Comparison of ENCODE assay signal across 9 cellular contexts in genomic region chr1:19385869-19386591, GRCh38.
DNase-seq lines count a peak whose midpoint lies in the region; ATAC-seq and TF ChIP-seq lines count a peak whose summit lies in the region.
"Had no signal": no experiment of that assay in that cellular context is flagged by ENCODE, and none has a peak within 500 bp of the region (broad histone marks: within the 10 kb centered on the region; RNA-seq: fewer than 3 reads in every experiment).

No MANE protein-coding gene starts in this region.

- TF ChIP-seq POLR2A in sigmoid colon (IDR thresholded peaks at IDR 0.05), result no peak

- intact Hi-C loops in ascending aorta (cut with DNase I) (loop anchor here (5.0 kb wide), 1 partner anchor 211 kb away; a partner anchor contains a TSS), sigmoid colon (cut with DNase I) (loop anchor here (5.0 kb wide), 3 partner anchors 34 to 211 kb away; partner anchors contain the start of genes AKR7A2 and SLC66A1)

- no peak for TF ChIP-seq CTCF in C4-2B (conservative IDR thresholded peaks at IDR 0.05)
- TF ChIP-seq CTCF in ascending aorta (IDR thresholded peaks at IDR 0.05), result no peak
- TF ChIP-seq CTCF in right atrium auricular region (IDR thresholded peaks at IDR 0.05), result no peak
- TF ChIP-seq CTCF in sigmoid colon (IDR thresholded peaks at IDR 0.05), result no peak

- H3K9me3 ChIP-seq in ascending aorta (no peaks in the 10 kb centered on the region), right atrium auricular region (no peaks in the 10 kb centered on the region), sigmoid colon (no peaks in the 10 kb centered on the region)

- WGBS in sigmoid colon, 2 donors, result 37 to 73% methylated on average over 15 of the region's 15 CpGs

- H3K4me1 ChIP-seq in ascending aorta, result peaks cover 24 to 63% of the 10 kb centered on the region in 2 donors
- peaks cover 0 to 42% of the 10 kb centered on the region in 2 donors for H3K4me1 ChIP-seq in right atrium auricular region
- H3K4me1 ChIP-seq in sigmoid colon, result peaks cover 0 to 63% (median 55%) of the 10 kb centered on the region in 4 donors

- H3K4me3 ChIP-seq in ascending aorta (no peak overlapping the region), right atrium auricular region (no peak overlapping the region), sigmoid colon (no peak overlapping the region)

- peaks cover 15 to 18% of the 10 kb centered on the region in 2 donors for H3K36me3 ChIP-seq in ascending aorta
- peaks cover 13% of the 10 kb centered on the region for H3K36me3 ChIP-seq in right atrium auricular region
- peaks cover 0 to 26% (median 7%) of the 10 kb centered on the region in 4 donors for H3K36me3 ChIP-seq in sigmoid colon

- DNase-seq in ascending aorta (ENCODE audit: low spot score in 2 of 2), result peak in 1 of 2 donors; percentile 86
- DNase-seq in right atrium auricular region (ENCODE audit: low spot score), result peak; percentile 84
- peak; percentile 86 for DNase-seq in sigmoid colon
- DNase-seq in putamen (ENCODE audit: low spot score), result no peak
- no peak for DNase-seq in OCI-M2 (lab: John Stamatoyannopoulos, UW; ENCODE audit: unreplicated experiment)
- DNase-seq in iPS-NIHi11 (ENCODE audit: low spot score), result no peak

- H3K27me3 ChIP-seq in ascending aorta (no peaks in the 10 kb centered on the region), right atrium auricular region (no peaks in the 10 kb centered on the region), sigmoid colon (no peaks in the 10 kb centered on the region)

- H3K27ac ChIP-seq in C4-2B (peak overlapping the region; percentile 10; the same call in 1 of the 2 replicates), ascending aorta (peak overlapping the region; percentile 76 to 77), right atrium auricular region (peak overlapping the region; percentile 37 to 54), sigmoid colon (peak overlapping the region; percentile 62 to 98 (median 74))

- ATAC-seq in GM19395 (IDR thresholded peaks at IDR 0.05; ENCODE audit: unreplicated experiment), result no peak
- ATAC-seq: HCT116 had no signal

- no peak for TF ChIP-seq EP300 in sigmoid colon (IDR thresholded peaks at IDR 0.05)

Comparison
In these comparisons a context has a peak if more than half of its experiments do, and no peak if none do; other contexts are left out.
1. H3K27ac ChIP-seq: peak in every context shown above with its lines; median percentile 76 in ascending aorta; 74 in sigmoid colon; 46 in right atrium auricular region; 10 in C4-2B.
2. DNase-seq: peak in right atrium auricular region (single experiment) and sigmoid colon (single experiment); none in putamen (single experiment), OCI-M2 (single experiment) and iPS-NIHi11 (single experiment).